In the genomic region with DNA sequence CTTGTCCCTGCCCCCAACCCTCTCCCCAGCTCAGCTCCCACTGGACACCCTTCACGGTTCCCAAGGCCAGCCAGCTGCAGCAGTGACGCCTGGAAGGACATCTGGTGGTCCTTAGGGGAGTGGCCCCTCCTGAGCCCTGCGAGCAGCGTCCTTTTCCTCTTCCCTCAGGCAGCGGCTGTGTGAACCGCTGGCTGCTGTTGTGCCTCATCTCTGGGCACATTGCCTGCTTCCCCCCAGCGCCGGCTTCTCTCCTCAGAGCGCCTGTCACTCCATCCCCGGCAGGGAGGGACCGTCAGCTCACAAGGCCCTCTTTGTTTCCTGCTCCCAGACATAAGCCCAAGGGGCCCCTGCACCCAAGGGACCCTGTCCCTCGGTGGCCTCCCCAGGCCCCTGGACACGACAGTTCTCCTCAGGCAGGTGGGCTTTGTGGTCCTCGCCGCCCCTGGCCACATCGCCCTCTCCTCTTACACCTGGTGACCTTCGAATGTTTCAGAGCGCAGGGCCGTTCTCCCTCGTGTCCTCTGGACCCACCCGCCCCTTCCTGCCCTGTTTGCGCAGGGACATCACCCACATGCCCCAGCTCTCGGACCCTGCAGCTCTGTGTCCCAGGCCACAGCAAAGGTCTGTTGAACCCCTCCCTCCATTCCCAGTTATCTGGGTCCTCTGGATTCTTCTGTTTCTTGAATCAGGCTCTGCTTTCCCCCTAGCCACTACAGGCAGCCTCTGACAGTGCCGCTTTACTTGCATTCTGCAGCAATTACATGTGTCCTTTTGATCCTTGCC, we compare ENCODE assay signal across 1 cellular context.
TF ChIP-seq lines count a peak whose summit lies in the region.

No MANE protein-coding gene starts in this region.

TF ChIP-seq in HepG2, 621 proteins besides CTCF, POLR2A, EP300 and RAD21 (continued from another document and continues in another):
- TF ChIP-seq, protein P1, sequence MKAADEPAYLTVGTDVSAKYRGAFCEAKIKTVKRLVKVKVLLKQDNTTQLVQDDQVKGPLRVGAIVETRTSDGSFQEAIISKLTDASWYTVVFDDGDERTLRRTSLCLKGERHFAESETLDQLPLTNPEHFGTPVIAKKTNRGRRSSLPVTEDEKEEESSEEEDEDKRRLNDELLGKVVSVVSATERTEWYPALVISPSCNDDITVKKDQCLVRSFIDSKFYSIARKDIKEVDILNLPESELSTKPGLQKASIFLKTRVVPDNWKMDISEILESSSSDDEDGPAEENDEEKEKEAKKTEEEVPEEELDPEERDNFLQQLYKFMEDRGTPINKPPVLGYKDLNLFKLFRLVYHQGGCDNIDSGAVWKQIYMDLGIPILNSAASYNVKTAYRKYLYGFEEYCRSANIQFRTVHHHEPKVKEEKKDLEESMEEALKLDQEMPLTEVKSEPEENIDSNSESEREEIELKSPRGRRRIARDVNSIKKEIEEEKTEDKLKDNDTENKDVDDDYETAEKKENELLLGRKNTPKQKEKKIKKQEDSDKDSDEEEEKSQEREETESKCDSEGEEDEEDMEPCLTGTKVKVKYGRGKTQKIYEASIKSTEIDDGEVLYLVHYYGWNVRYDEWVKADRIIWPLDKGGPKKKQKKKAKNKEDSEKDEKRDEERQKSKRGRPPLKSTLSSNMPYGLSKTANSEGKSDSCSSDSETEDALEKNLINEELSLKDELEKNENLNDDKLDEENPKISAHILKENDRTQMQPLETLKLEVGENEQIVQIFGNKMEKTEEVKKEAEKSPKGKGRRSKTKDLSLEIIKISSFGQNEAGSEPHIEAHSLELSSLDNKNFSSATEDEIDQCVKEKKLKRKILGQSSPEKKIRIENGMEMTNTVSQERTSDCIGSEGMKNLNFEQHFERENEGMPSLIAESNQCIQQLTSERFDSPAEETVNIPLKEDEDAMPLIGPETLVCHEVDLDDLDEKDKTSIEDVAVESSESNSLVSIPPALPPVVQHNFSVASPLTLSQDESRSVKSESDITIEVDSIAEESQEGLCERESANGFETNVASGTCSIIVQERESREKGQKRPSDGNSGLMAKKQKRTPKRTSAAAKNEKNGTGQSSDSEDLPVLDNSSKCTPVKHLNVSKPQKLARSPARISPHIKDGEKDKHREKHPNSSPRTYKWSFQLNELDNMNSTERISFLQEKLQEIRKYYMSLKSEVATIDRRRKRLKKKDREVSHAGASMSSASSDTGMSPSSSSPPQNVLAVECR (CRISPR knock-in tag; IDR thresholded peaks at IDR 0.05; ENCODE audit: borderline replicate concordance): peak; percentile 81
- TF ChIP-seq MXI1 (IDR thresholded peaks at IDR 0.05; ENCODE audit: borderline replicate concordance, low read depth, low read length): no peak
- peak; percentile 78; the same call in 1 of the 2 replicates for TF ChIP-seq DPF2 (CRISPR knock-in tag; IDR thresholded peaks at IDR 0.05; ENCODE audit: borderline replicate concordance, low read depth)
- no peak for TF ChIP-seq ZNF672 (CRISPR knock-in tag; IDR thresholded peaks at IDR 0.05)
- peak; percentile 95 for TF ChIP-seq ZBTB7B (CRISPR knock-in tag; IDR thresholded peaks at IDR 0.05)
- TF ChIP-seq BHLHE40 (IDR thresholded peaks at IDR 0.05; ENCODE audit: low read length): no peak
- TF ChIP-seq, protein P2, sequence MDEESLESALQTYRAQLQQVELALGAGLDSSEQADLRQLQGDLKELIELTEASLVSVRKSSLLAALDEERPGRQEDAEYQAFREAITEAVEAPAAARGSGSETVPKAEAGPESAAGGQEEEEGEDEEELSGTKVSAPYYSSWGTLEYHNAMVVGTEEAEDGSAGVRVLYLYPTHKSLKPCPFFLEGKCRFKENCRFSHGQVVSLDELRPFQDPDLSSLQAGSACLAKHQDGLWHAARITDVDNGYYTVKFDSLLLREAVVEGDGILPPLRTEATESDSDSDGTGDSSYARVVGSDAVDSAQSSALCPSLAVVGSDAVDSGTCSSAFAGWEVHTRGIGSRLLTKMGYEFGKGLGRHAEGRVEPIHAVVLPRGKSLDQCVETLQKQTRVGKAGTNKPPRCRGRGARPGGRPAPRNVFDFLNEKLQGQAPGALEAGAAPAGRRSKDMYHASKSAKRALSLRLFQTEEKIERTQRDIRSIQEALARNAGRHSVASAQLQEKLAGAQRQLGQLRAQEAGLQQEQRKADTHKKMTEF (CRISPR knock-in tag; IDR thresholded peaks at IDR 0.05): peak; percentile 78
- TF ChIP-seq ATAD3A (CRISPR knock-in tag; IDR thresholded peaks at IDR 0.05): no peak
- TF ChIP-seq, protein P3, sequence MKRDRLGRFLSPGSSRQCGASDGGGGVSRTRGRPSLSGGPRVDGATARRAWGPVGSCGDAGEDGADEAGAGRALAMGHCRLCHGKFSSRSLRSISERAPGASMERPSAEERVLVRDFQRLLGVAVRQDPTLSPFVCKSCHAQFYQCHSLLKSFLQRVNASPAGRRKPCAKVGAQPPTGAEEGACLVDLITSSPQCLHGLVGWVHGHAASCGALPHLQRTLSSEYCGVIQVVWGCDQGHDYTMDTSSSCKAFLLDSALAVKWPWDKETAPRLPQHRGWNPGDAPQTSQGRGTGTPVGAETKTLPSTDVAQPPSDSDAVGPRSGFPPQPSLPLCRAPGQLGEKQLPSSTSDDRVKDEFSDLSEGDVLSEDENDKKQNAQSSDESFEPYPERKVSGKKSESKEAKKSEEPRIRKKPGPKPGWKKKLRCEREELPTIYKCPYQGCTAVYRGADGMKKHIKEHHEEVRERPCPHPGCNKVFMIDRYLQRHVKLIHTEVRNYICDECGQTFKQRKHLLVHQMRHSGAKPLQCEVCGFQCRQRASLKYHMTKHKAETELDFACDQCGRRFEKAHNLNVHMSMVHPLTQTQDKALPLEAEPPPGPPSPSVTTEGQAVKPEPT (CRISPR knock-in tag; IDR thresholded peaks at IDR 0.05; ENCODE audit: low read depth): 0 out of 2 replicates have a peak, but pooled peaks have one; percentile 47
- TF ChIP-seq CREM (IDR thresholded peaks at IDR 0.05): peak; percentile 23; the same call in 1 of the 2 replicates
- TF ChIP-seq CREM (CRISPR knock-in tag; IDR thresholded peaks at IDR 0.05): no peak
- TF ChIP-seq PLRG1 (conservative IDR thresholded peaks at IDR 0.05): no peak
- TF ChIP-seq, protein P4, sequence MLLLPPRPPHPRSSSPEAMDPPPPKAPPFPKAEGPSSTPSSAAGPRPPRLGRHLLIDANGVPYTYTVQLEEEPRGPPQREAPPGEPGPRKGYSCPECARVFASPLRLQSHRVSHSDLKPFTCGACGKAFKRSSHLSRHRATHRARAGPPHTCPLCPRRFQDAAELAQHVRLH (CRISPR knock-in tag; IDR thresholded peaks at IDR 0.05; ENCODE audit: borderline replicate concordance, low read depth): 0 out of 2 replicates have a peak, but pooled peaks have one; percentile 23
- no peak; the same call in none of the 2 replicates for TF ChIP-seq RELA (CRISPR knock-in tag; IDR thresholded peaks at IDR 0.05)
- no peak for TF ChIP-seq KLF11 (CRISPR knock-in tag; IDR thresholded peaks at IDR 0.05)
- TF ChIP-seq HOXA5 (CRISPR knock-in tag; IDR thresholded peaks at IDR 0.05): peak; percentile 54; the same call in 1 of the 2 replicates
- TF ChIP-seq, protein P5, sequence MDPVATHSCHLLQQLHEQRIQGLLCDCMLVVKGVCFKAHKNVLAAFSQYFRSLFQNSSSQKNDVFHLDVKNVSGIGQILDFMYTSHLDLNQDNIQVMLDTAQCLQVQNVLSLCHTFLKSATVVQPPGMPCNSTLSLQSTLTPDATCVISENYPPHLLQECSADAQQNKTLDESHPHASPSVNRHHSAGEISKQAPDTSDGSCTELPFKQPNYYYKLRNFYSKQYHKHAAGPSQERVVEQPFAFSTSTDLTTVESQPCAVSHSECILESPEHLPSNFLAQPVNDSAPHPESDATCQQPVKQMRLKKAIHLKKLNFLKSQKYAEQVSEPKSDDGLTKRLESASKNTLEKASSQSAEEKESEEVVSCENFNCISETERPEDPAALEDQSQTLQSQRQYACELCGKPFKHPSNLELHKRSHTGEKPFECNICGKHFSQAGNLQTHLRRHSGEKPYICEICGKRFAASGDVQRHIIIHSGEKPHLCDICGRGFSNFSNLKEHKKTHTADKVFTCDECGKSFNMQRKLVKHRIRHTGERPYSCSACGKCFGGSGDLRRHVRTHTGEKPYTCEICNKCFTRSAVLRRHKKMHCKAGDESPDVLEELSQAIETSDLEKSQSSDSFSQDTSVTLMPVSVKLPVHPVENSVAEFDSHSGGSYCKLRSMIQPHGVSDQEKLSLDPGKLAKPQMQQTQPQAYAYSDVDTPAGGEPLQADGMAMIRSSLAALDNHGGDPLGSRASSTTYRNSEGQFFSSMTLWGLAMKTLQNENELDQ (CRISPR knock-in tag; IDR thresholded peaks at IDR 0.05; ENCODE audit: borderline replicate concordance): no peak
- peak; percentile 78; the same call in 1 of the 2 replicates for TF ChIP-seq ZNF598 (CRISPR knock-in tag; IDR thresholded peaks at IDR 0.05; ENCODE audit: borderline replicate concordance)
- peak; percentile 83; the same call in 1 of the 2 replicates for TF ChIP-seq ZFP90 (CRISPR knock-in tag; IDR thresholded peaks at IDR 0.05; ENCODE audit: borderline replicate concordance)
- TF ChIP-seq MAZ (IDR thresholded peaks at IDR 0.05; ENCODE audit: borderline replicate concordance, low read depth, low read length): no peak
- peak; percentile 83 for TF ChIP-seq MAZ (CRISPR knock-in tag; IDR thresholded peaks at IDR 0.05; ENCODE audit: low read depth)
- TF ChIP-seq PAWR (CRISPR knock-in tag; IDR thresholded peaks at IDR 0.05; ENCODE audit: borderline replicate concordance): no peak; the same call in 1 of the 2 replicates
- TF ChIP-seq ZNF207 (IDR thresholded peaks at IDR 0.05; ENCODE audit: borderline replicate concordance): no peak
- no peak for TF ChIP-seq ZNF660 (CRISPR knock-in tag; IDR thresholded peaks at IDR 0.05; ENCODE audit: borderline replicate concordance, low read depth)
- TF ChIP-seq, protein P6, sequence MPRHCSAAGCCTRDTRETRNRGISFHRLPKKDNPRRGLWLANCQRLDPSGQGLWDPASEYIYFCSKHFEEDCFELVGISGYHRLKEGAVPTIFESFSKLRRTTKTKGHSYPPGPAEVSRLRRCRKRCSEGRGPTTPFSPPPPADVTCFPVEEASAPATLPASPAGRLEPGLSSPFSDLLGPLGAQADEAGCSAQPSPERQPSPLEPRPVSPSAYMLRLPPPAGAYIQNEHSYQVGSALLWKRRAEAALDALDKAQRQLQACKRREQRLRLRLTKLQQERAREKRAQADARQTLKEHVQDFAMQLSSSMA (CRISPR knock-in tag; IDR thresholded peaks at IDR 0.05): peak; percentile 28; the same call in 1 of the 2 replicates
- peak; percentile 73; the same call in 1 of the 2 replicates for TF ChIP-seq ZNF12 (CRISPR knock-in tag; IDR thresholded peaks at IDR 0.05)
- TF ChIP-seq ZNF569 (CRISPR knock-in tag; IDR thresholded peaks at IDR 0.05; ENCODE audit: borderline replicate concordance): no peak
- peak; percentile 67; the same call in 1 of the 2 replicates for TF ChIP-seq MAF1 (CRISPR knock-in tag; IDR thresholded peaks at IDR 0.05; ENCODE audit: borderline replicate concordance)
- peak; percentile 77 for TF ChIP-seq SAP130 (CRISPR knock-in tag; IDR thresholded peaks at IDR 0.05; ENCODE audit: low read depth)
- TF ChIP-seq, protein P7, sequence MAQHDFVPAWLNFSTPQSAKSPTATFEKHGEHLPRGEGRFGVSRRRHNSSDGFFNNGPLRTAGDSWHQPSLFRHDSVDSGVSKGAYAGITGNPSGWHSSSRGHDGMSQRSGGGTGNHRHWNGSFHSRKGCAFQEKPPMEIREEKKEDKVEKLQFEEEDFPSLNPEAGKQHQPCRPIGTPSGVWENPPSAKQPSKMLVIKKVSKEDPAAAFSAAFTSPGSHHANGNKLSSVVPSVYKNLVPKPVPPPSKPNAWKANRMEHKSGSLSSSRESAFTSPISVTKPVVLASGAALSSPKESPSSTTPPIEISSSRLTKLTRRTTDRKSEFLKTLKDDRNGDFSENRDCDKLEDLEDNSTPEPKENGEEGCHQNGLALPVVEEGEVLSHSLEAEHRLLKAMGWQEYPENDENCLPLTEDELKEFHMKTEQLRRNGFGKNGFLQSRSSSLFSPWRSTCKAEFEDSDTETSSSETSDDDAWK (CRISPR knock-in tag; IDR thresholded peaks at IDR 0.05): no peak
- TF ChIP-seq, protein P8, sequence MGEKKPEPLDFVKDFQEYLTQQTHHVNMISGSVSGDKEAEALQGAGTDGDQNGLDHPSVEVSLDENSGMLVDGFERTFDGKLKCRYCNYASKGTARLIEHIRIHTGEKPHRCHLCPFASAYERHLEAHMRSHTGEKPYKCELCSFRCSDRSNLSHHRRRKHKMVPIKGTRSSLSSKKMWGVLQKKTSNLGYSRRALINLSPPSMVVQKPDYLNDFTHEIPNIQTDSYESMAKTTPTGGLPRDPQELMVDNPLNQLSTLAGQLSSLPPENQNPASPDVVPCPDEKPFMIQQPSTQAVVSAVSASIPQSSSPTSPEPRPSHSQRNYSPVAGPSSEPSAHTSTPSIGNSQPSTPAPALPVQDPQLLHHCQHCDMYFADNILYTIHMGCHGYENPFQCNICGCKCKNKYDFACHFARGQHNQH (CRISPR knock-in tag; IDR thresholded peaks at IDR 0.05): 0 out of 2 replicates have a peak, but pooled peaks have one; percentile 76
- TF ChIP-seq NBN (conservative IDR thresholded peaks at IDR 0.05): no peak
- TF ChIP-seq ZFP1 (CRISPR knock-in tag; IDR thresholded peaks at IDR 0.05): no peak
- peak; percentile 74; the same call in 1 of the 2 replicates for TF ChIP-seq KDM5B (CRISPR knock-in tag; IDR thresholded peaks at IDR 0.05; ENCODE audit: borderline replicate concordance)
- TF ChIP-seq ZNF33B (CRISPR knock-in tag; IDR thresholded peaks at IDR 0.05): peak; percentile 62; the same call in 1 of the 2 replicates
- TF ChIP-seq ZFY (CRISPR knock-in tag; IDR thresholded peaks at IDR 0.05): peak; percentile 57
- TF ChIP-seq ZNF790 (CRISPR knock-in tag; IDR thresholded peaks at IDR 0.05; ENCODE audit: borderline replicate concordance): peak; percentile 86; the same call in 1 of the 2 replicates
- TF ChIP-seq ZNF883 (CRISPR knock-in tag; IDR thresholded peaks at IDR 0.05; ENCODE audit: not compliant biosample characterization): peak; percentile 45
- 0 out of 2 replicates have a peak, but pooled peaks have one; percentile 56 for TF ChIP-seq ZNF430 (CRISPR knock-in tag; IDR thresholded peaks at IDR 0.05)
- peak; percentile 61 for TF ChIP-seq ISL2 (CRISPR knock-in tag; IDR thresholded peaks at IDR 0.05)
- no peak for TF ChIP-seq JDP2 (CRISPR knock-in tag; IDR thresholded peaks at IDR 0.05; ENCODE audit: borderline replicate concordance)
- TF ChIP-seq ZNF484 (CRISPR knock-in tag; IDR thresholded peaks at IDR 0.05; ENCODE audit: borderline replicate concordance, low read depth): no peak
- TF ChIP-seq PHF5A (CRISPR knock-in tag; IDR thresholded peaks at IDR 0.05; ENCODE audit: low read depth, unreplicated experiment): peak; percentile 8
- TF ChIP-seq MEIS1 (CRISPR knock-in tag; IDR thresholded peaks at IDR 0.05; ENCODE audit: borderline replicate concordance): peak; percentile 77
- no peak for TF ChIP-seq ZNF160 (CRISPR knock-in tag; IDR thresholded peaks at IDR 0.05)
